In genomic region chr16:57270221-57271062, GRCh38 we compare ENCODE assay signal across 1 cellular context.
TF ChIP-seq lines count a peak whose summit lies in the region.

No MANE protein-coding gene starts in this region.

TF ChIP-seq in GM23338, 12 proteins besides CTCF, POLR2A, EP300 and RAD21 (continued from another document):
- TF ChIP-seq EZH2 (IDR thresholded peaks at IDR 0.05; ENCODE audit: low read depth, unreplicated experiment) (no peak), CREB1 (CRISPR knock-in tag; IDR thresholded peaks at IDR 0.05; ENCODE audit: low read depth) (no peak)
